Comparison of ENCODE assay signal across 25 cellular contexts in the genomic region with DNA sequence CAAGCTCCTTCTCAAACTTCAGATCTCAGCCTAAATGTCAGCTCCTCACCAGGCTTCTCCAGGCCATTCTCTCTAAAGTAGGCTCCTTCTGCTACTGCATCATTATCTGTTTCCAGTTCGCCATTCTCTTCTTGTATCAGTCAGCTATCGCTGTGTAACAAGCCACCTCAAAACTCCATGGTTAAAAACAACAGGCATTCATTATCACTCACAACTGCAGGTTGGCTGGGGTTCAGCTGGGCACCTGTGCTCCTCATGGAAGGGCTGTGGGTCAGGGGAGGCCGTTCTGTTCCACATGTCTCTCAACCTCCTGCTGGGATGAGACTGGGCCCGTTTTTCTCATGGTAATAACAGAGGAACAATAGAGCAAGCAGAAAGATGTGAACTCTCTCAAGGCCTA. TPM values are rescaled to one million over a fixed set of nuclear protein-coding genes. Genes with fewer than 3 reads are reported as not detected.
DNase-seq lines count a peak whose midpoint lies in the region; ATAC-seq, FAIRE-seq and TF ChIP-seq lines count a peak whose summit lies in the region.
"Had no signal": no experiment of that assay in that cellular context is flagged by ENCODE, and none has a peak within 500 bp of the region (broad histone marks: within the 10 kb centered on the region; RNA-seq: fewer than 3 reads in every experiment).

No MANE protein-coding gene starts in this region.

- H3K14ac ChIP-seq in H1 (ENCODE audit: insufficient read length) = no peak overlapping the region

- H3K79me1 ChIP-seq in H1 (ENCODE audit: low read depth, low read length) = no peaks in the 10 kb centered on the region

- no peak for TF ChIP-seq RAD21 in H1 (IDR thresholded peaks at IDR 0.05 in 1 of 2, conservative IDR thresholded peaks at IDR 0.05 in 1 of 2; ENCODE audit: low read depth in 2 of 2, low read length in 2 of 2)

- H3K27ac Mint-ChIP-seq in activated CD4-positive, alpha-beta T cell treated with anti-CD3 and anti-CD28 coated beads, Interleukin-2, amount 10 ng/mL, durations not matched to agents 7 days and 5 days = peak overlapping the region; percentile 19
- no peak overlapping the region for H3K27ac Mint-ChIP-seq in WTC11
- H3K27ac Mint-ChIP-seq: B cell; CD4-positive, alpha-beta T cell had no signal

- TF ChIP-seq POLR2A in H1 (IDR thresholded peaks at IDR 0.05; ENCODE audit: control extremely low read depth in 1 of 2, low read depth in 2 of 2, low read length in 2 of 2) = no peak
- no peak for TF ChIP-seq POLR2A in esophagus muscularis mucosa (IDR thresholded peaks at IDR 0.05; ENCODE audit: low read depth)

- no peaks in the 10 kb centered on the region for H4K20me1 ChIP-seq in H1 (replicated peaks in 1 of 2; ENCODE audit: control insufficient read depth in 1 of 2, insufficient read depth in 2 of 2, low read length in 2 of 2)
- H4K20me1 ChIP-seq: BLaER1 treated with 17β-estradiol and CSF1 and Interleukin-3, amounts not matched to agents 10 nM and 100 nM had no signal

- no peak overlapping the region for H2BK5ac ChIP-seq in H1 (ENCODE audit: low read depth, low read length)

- H2BK15ac ChIP-seq in H1 (ENCODE audit: low read length) = no peak overlapping the region

- intact Hi-C loops in esophagus muscularis mucosa (cut with DNase I) = no loop called here
- intact Hi-C loops in Right ventricle myocardium inferior (cut with DNase I) = no loop called here

- H3K4me1 Mint-ChIP-seq in activated CD4-positive, alpha-beta T cell treated with anti-CD3 and anti-CD28 coated beads, Interleukin-2, amount 10 ng/mL, durations not matched to agents 7 days and 5 days = no peaks in the 10 kb centered on the region
- peaks cover 18% of the 10 kb centered on the region for H3K4me1 Mint-ChIP-seq in WTC11
- H3K4me1 Mint-ChIP-seq: B cell had no signal

- no peaks in the 10 kb centered on the region for H3K36me3 Mint-ChIP-seq in activated CD4-positive, alpha-beta T cell treated with anti-CD3 and anti-CD28 coated beads, Interleukin-2, amount 10 ng/mL, durations not matched to agents 7 days and 5 days (ENCODE audit: low read depth)
- peaks cover 15% of the 10 kb centered on the region for H3K36me3 Mint-ChIP-seq in WTC11
- H3K36me3 Mint-ChIP-seq: CD8-positive, alpha-beta T cell had no signal

- no peak overlapping the region for H2AK5ac ChIP-seq in H1 (ENCODE audit: low read depth, low read length)

- H3K4me3 ChIP-seq in H1 (ENCODE audit: extremely low read depth in 1 of 4, insufficient read depth in 2 of 4, low read depth in 3 of 4, low read length in 4 of 4) (no peak overlapping the region), esophagus muscularis mucosa (no peak overlapping the region), WERI-Rb-1 (ENCODE audit: low read depth, low read length) (no peak overlapping the region)
- H3K4me3 ChIP-seq: A549; BLaER1 treated with 17β-estradiol and CSF1 and Interleukin-3, amounts not matched to agents 10 nM and 100 nM had no signal

- CTCF ChIA-PET in activated CD4-positive, alpha-beta T cell treated with anti-CD3 and anti-CD28 coated beads, Interleukin-2, amount 10 ng/mL, durations not matched to agents 7 days and 5 days (lab: Charles Lee) = interaction anchor here (2.2 kb wide), 1 partner anchor 10 kb away, joined by 6 read pairs; no protein-coding TSS in a partner anchor
- CTCF ChIA-PET in WTC11 (lab: Charles Lee) (interaction anchor here (1.6 kb wide), 1 partner anchor 12 kb away, joined by 3 read pairs; no protein-coding TSS in a partner anchor), H1 (lab: Charles Lee; ENCODE audit: partially characterized antibody) (interaction anchor here (1.0 to 2.7 kb wide), 2 partner anchors 10 to 65 kb away, joined by 3 to 16 read pairs; no protein-coding TSS in a partner anchor)

- no peaks in the 10 kb centered on the region for H3K79me2 ChIP-seq in H1 (ENCODE audit: control insufficient read depth in 1 of 2, insufficient read depth in 2 of 2, low read length in 2 of 2)

- TF ChIP-seq EP300 in H1 (IDR thresholded peaks at IDR 0.05; ENCODE audit: borderline replicate concordance in 1 of 2, low read depth in 2 of 2, low read length in 2 of 2) (no peak), esophagus muscularis mucosa (IDR thresholded peaks at IDR 0.05) (no peak)

- no peak for FAIRE-seq in H1 (lab: Jason Lieb, UNC)
- FAIRE-seq: A549, D721Med, G401.6, GM12891, GM19239 had no signal

- H3K9me3 ChIP-seq in H1 (ENCODE audit: insufficient read depth in 2 of 2, low read depth in 1 of 2, low read length in 1 of 2) (peaks cover 6 to 7% of the 10 kb centered on the region in 2 experiments; a peak in 2 of 4 replicates), esophagus muscularis mucosa (peaks cover 0 to 9% (median 2%) of the 10 kb centered on the region in 4 donors), WERI-Rb-1 (ENCODE audit: severe bottlenecking) (peaks cover 4% of the 10 kb centered on the region)
- H3K9me3 ChIP-seq: Caco-2 had no signal

- no peaks in the 10 kb centered on the region; a peak in 2 of 7 replicates for H3K27me3 ChIP-seq in H1 (replicated peaks in 1 of 4; ENCODE audit: control insufficient read depth in 3 of 4, extremely low read depth in 1 of 4, insufficient read depth in 3 of 4, low read length in 3 of 4)
- H3K27me3 ChIP-seq in esophagus muscularis mucosa = no peaks in the 10 kb centered on the region
- no peaks in the 10 kb centered on the region for H3K27me3 ChIP-seq in WERI-Rb-1 (ENCODE audit: insufficient read depth, low read depth, severe bottlenecking)
- H3K27me3 ChIP-seq: BLaER1 treated with 17β-estradiol and CSF1 and Interleukin-3, amounts not matched to agents 10 nM and 100 nM had no signal

- H3K23ac ChIP-seq in H1 (ENCODE audit: insufficient read length) = no peak overlapping the region

- H3K27ac ChIP-seq in H1 (ENCODE audit: low read depth, low read length) (no peak overlapping the region), esophagus muscularis mucosa (replicated peaks in 1 of 4) (no peak overlapping the region), WERI-Rb-1 (no peak overlapping the region)
- H3K27ac ChIP-seq: 22Rv1; A549; BLaER1 treated with 17β-estradiol and CSF1 and Interleukin-3, amounts not matched to agents 10 nM and 100 nM; C4-2B had no signal

- no peak overlapping the region for H4K91ac ChIP-seq in H1 (replicated peaks; ENCODE audit: insufficient read length, low read length)

- H3K36me3 ChIP-seq in H1 (ENCODE audit: control insufficient read depth in 2 of 4, insufficient read depth in 4 of 4, low read length in 3 of 4) (no peaks in the 10 kb centered on the region), esophagus muscularis mucosa (no peaks in the 10 kb centered on the region), WERI-Rb-1 (no peaks in the 10 kb centered on the region)
- H3K36me3 ChIP-seq: BLaER1 treated with 17β-estradiol and CSF1 and Interleukin-3, amounts not matched to agents 10 nM and 100 nM had no signal

- no peak overlapping the region for H3K56ac ChIP-seq in H1 (replicated peaks; ENCODE audit: insufficient read length, low read depth, low read length)

- H3K4me2 ChIP-seq in H1 (ENCODE audit: insufficient read depth in 1 of 2, low read depth in 2 of 2, low read length in 2 of 2) = no peak overlapping the region
- H3K4me2 ChIP-seq: A549; BLaER1 treated with 17β-estradiol and CSF1 and Interleukin-3, amounts not matched to agents 10 nM and 100 nM had no signal

- H3K4me3 Mint-ChIP-seq in activated CD4-positive, alpha-beta T cell treated with anti-CD3 and anti-CD28 coated beads, Interleukin-2, amount 10 ng/mL, durations not matched to agents 7 days and 5 days = no peak overlapping the region
- no peak overlapping the region for H3K4me3 Mint-ChIP-seq in WTC11
- H3K4me3 Mint-ChIP-seq: B cell; CD4-positive, alpha-beta T cell; CD8-positive, alpha-beta T cell had no signal

- no peak overlapping the region for H2BK120ac ChIP-seq in H1 (replicated peaks; ENCODE audit: low read depth, low read length)

- H2BK20ac ChIP-seq in H1 (ENCODE audit: low read length) = no peak overlapping the region

- no peak overlapping the region for H3K18ac ChIP-seq in H1 (ENCODE audit: extremely low read depth, low read length)

- POLR2A ChIA-PET in activated CD4-positive, alpha-beta T cell treated with anti-CD3 and anti-CD28 coated beads, Interleukin-2, amount 10 ng/mL, durations not matched to agents 7 days and 5 days (lab: Charles Lee) = no interaction called here
- POLR2A ChIA-PET in WTC11 (lab: Charles Lee) = no interaction called here
- POLR2A ChIA-PET in H1 (lab: Charles Lee; ENCODE audit: partially characterized antibody) = no interaction called here

- H2BK12ac ChIP-seq in H1 (ENCODE audit: low read depth, low read length) = no peak overlapping the region

- H3K9ac ChIP-seq in H1 (replicated peaks in 1 of 4; ENCODE audit: extremely low read depth in 1 of 4, low read depth in 3 of 4, low read length in 3 of 4) = no peak overlapping the region
- H3K9ac ChIP-seq: BLaER1 treated with 17β-estradiol and CSF1 and Interleukin-3, amounts not matched to agents 10 nM and 100 nM had no signal

- H3K9me3 Mint-ChIP-seq in activated CD4-positive, alpha-beta T cell treated with anti-CD3 and anti-CD28 coated beads, Interleukin-2, amount 10 ng/mL, durations not matched to agents 7 days and 5 days = peaks cover 5% of the 10 kb centered on the region
- peaks cover 21% of the 10 kb centered on the region for H3K9me3 Mint-ChIP-seq in WTC11
- H3K9me3 Mint-ChIP-seq: CD4-positive, alpha-beta T cell had no signal

- H2AFZ ChIP-seq in H1 (ENCODE audit: low read length) = no peak overlapping the region

- H3K27me3 Mint-ChIP-seq in activated CD4-positive, alpha-beta T cell treated with anti-CD3 and anti-CD28 coated beads, Interleukin-2, amount 10 ng/mL, durations not matched to agents 7 days and 5 days = peaks cover 23% of the 10 kb centered on the region
- H3K27me3 Mint-ChIP-seq in WTC11 (ENCODE audit: low read depth) = peaks cover 28% of the 10 kb centered on the region

- no peak for DNase-seq in activated CD4-positive, alpha-beta T cell treated with anti-CD3 and anti-CD28 coated beads, Interleukin-2, amount 10 ng/mL, durations not matched to agents 7 days and 5 days
- DNase-seq in activated CD4-positive, alpha-beta T cell treated with anti-CD3 and anti-CD28 coated beads, Interleukin-2, amount 50 U/mL, for 4 hours = no peak
- DNase-seq in WTC11 (ENCODE audit: low spot score) (no peak), H1 (ENCODE audit: low read depth in 1 of 2, low spot score in 2 of 2) (no peak), esophagus muscularis mucosa (ENCODE audit: extremely low spot score) (peak; percentile 80), WERI-Rb-1 (no peak), NCI-H128 (lab: John Stamatoyannopoulos, UW; ENCODE audit: unreplicated experiment) (no peak), Right ventricle myocardium inferior (ENCODE audit: missing footprints) (no peak)
- DNase-seq: AML-193; Caco-2; Calu3; CD4-positive, alpha-beta T cell; CD8-positive, alpha-beta T cell; DMS79 treated with DMSO at 0.1 percent for 48 hours; GF-D8 had no signal

- ATAC-seq in WTC11 (no peak), Right ventricle myocardium inferior (no peak)
- ATAC-seq: A549; CD8-positive, alpha-beta T cell had no signal

- no peak overlapping the region for H3K4ac ChIP-seq in H1 (replicated peaks; ENCODE audit: insufficient read length, low read depth, low read length)

- TF ChIP-seq CTCF in WTC11 (IDR thresholded peaks at IDR 0.05) = no peak
- TF ChIP-seq CTCF in H1 (IDR thresholded peaks at IDR 0.05; ENCODE audit: control extremely low read depth in 1 of 3, insufficient read depth in 1 of 3, low read depth in 1 of 3, low read length in 3 of 3) = no peak
- TF ChIP-seq CTCF in esophagus muscularis mucosa (IDR thresholded peaks at IDR 0.05) = no peak
- TF ChIP-seq CTCF in WERI-Rb-1 (IDR thresholded peaks at IDR 0.05; ENCODE audit: low read depth, low read length) = no peak

- H3K4me1 ChIP-seq in H1 (replicated peaks in 1 of 4; ENCODE audit: control insufficient read depth in 3 of 4, insufficient read depth in 4 of 4, low read length in 3 of 4) (peaks cover 0 to 7% (median 0%) of the 10 kb centered on the region in 4 experiments; a peak in 1 of 7 replicates), esophagus muscularis mucosa (no peaks in the 10 kb centered on the region)
- H3K4me1 ChIP-seq: A549; BLaER1 treated with 17β-estradiol and CSF1 and Interleukin-3, amounts not matched to agents 10 nM and 100 nM; Caco-2 had no signal

- no peaks in the 10 kb centered on the region for H3K23me2 ChIP-seq in H1 (ENCODE audit: low read depth, low read length)

- no peak overlapping the region for H4K5ac ChIP-seq in H1 (ENCODE audit: insufficient read length, low read depth, low read length)

- no peak overlapping the region for H4K8ac ChIP-seq in H1 (ENCODE audit: extremely low read depth, insufficient read depth, low read length)

- WGBS in H1 (ENCODE audit: extremely low coverage in 1 of 2, insufficient coverage in 1 of 2, insufficient read length in 1 of 2, insufficient replicate concordance in 2 of 2, low coverage in 1 of 2, low lambda C conversion rate in 2 of 2, missing lambda C conversion rate in 1 of 2), 2 experiments = 94% methylated on average over 3 of the region's 4 CpGs; no CpG with 5 or more reads in 1 of the 2 experiments
- 63% methylated on average over 4 of the region's 4 CpGs for WGBS in esophagus muscularis mucosa

RNA-seq across cellular contexts. Expression of gene PRND, which starts 28.7 kb away (rescaled TPM):
- not detected for total RNA-seq in activated CD4-positive, alpha-beta T cell treated with anti-CD3 and anti-CD28 coated beads, Interleukin-2, amount 10 ng/mL, durations not matched to agents 7 days and 5 days
- total RNA-seq in WTC11 (2021) = 0.04 to 0.07 TPM in 2 of 3 replicates, not detected in the other
- 0.08 and 0.11 TPM in 2 replicates for total RNA-seq in H1 (2021; fragmentation: NEBNext Ultra II Directional; extraction: Animal tissue kit (Norgen Biotek cat#: 25700))
- 0.03 and 0.09 TPM in 2 replicates for polyA plus RNA-seq in H1 (2011; rRNA removed)
- 0.05 TPM for polyA plus RNA-seq in H1 (2011; cell fraction: cytosol; rRNA removed)
- 0.09 TPM for polyA plus RNA-seq in H1 (2011; cell fraction: nucleus; rRNA removed)
- 0.14 to 0.17 TPM in 2 of 4 replicates, not detected in the others for polyA plus RNA-seq in H1 (2012, experiment 1 of 2)
- not detected for polyA plus RNA-seq in H1 (2012, experiment 2 of 2)
- 0.04 TPM for polyA plus RNA-seq in H1 (2013, experiment 1 of 2)
- 0.06 TPM for polyA plus RNA-seq in H1 (2013, experiment 2 of 2)
- polyA minus RNA-seq in H1 (2011; rRNA and poly(A)+ RNA removed) = 0.05 and 0.06 TPM in 2 replicates
- polyA minus RNA-seq in H1 (2011; cell fraction: cytosol; rRNA and poly(A)+ RNA removed) = not detected
- not detected for polyA minus RNA-seq in H1 (2011; cell fraction: nucleus; rRNA and poly(A)+ RNA removed)
- not detected for total RNA-seq in esophagus muscularis mucosa
- total RNA-seq in Right ventricle myocardium inferior = not detected
- total RNA-seq: B cell; Caco-2; Calu3; CD4-positive, alpha-beta T cell; CD8-positive, alpha-beta T cell had no signal
- polyA plus RNA-seq: A549, BJ had no signal
